1 cellular context compared by ENCODE assay signal in genomic region chr1:64417828-64418227, GRCh38.
TF ChIP-seq lines count a peak whose summit lies in the region.

No MANE protein-coding gene starts in this region.

TF ChIP-seq in SK-N-SH treated with all-trans-retinoic acid at 6 μM for 48 hours, 23 proteins besides CTCF, POLR2A, EP300 and RAD21 (continued from another document):
- TF ChIP-seq RARB (CRISPR knock-in tag; IDR thresholded peaks at IDR 0.05) (no peak), ISL1 (CRISPR knock-in tag; IDR thresholded peaks at IDR 0.05) (peak; percentile 79; the same call in 1 of the 2 replicates), PPARA (CRISPR knock-in tag; IDR thresholded peaks at IDR 0.05; ENCODE audit: borderline replicate concordance) (no peak), ZNF8 (CRISPR knock-in tag; IDR thresholded peaks at IDR 0.05) (no peak), CREB5 (CRISPR knock-in tag; IDR thresholded peaks at IDR 0.05; ENCODE audit: low read depth) (peak; percentile 93), SNAI2 (CRISPR knock-in tag; IDR thresholded peaks at IDR 0.05) (no peak), ZFP3 (CRISPR knock-in tag; IDR thresholded peaks at IDR 0.05) (no peak)
